Comparison of ENCODE assay signal across 8 cellular contexts in the genomic region with DNA sequence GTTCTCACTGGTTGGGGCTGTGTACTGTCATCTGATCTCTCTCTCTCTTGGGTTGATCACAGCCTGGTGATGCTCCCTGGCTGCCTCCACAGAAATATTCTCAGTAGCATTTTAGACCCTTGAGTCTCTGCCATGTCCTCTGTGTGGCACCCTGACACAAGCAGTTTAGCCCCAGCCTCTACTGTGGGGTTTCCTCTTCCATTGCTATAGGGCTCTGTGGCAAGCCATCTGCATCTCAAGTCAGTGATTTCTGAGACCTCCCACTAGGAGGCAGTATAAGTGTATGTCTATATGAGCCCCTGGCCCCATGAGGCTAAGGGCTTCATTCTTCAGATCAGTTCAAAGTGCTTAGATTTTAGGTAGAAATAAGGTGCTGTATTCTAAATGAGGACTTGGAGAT. TPM values are rescaled to one million over a fixed set of nuclear protein-coding genes. Genes with fewer than 3 reads are reported as not detected.
A peak's percentile ranks its signal among the peaks of the same experiment; 100 is the strongest.
DNase-seq lines count a peak whose midpoint lies in the region; ATAC-seq and TF ChIP-seq lines count a peak whose summit lies in the region.

No MANE protein-coding gene starts in this region.

- no peak overlapping the region for H3K27ac Mint-ChIP-seq in activated T-cell treated with anti-CD3 and anti-CD28 coated beads, Interleukin-2, amount 50 U/mL, for 72 hours

- no peak overlapping the region for H3K4me3 ChIP-seq in epithelial cell of esophagus (ENCODE audit: low read length)
- H3K4me3 ChIP-seq in Peyer's patch: no peak overlapping the region

- H3K9me3 Mint-ChIP-seq in activated T-cell treated with anti-CD3 and anti-CD28 coated beads, Interleukin-2, amount 50 U/mL, for 72 hours: no peaks in the 10 kb centered on the region

- DNase-seq in activated T-cell treated with anti-CD3 and anti-CD28 coated beads, Interleukin-2, amount 50 U/mL, for 72 hours: peak in 1 of 2 donors; percentile 16
- DNase-seq in activated T-cell treated with anti-CD3 and anti-CD28 coated beads, Interleukin-2, amount 50 U/mL, for 1 hour: no peak
- peak; percentile 63 for DNase-seq in NCI-H69 (lab: John Stamatoyannopoulos, UW)
- peak; percentile 64 for DNase-seq in epithelial cell of esophagus (ENCODE audit: low read depth)
- peak; percentile 28 for DNase-seq in renal cortical epithelial cell (ENCODE audit: low read depth)
- DNase-seq in Peyer's patch: no peak
- no peak for DNase-seq in activated CD4-positive, CD25-positive, alpha-beta regulatory T cell (lab: John Stamatoyannopoulos, UW)

- H3K4me1 ChIP-seq in Peyer's patch: no peaks in the 10 kb centered on the region

- H3K9me3 ChIP-seq in Peyer's patch: no peaks in the 10 kb centered on the region

- no peak overlapping the region for H3K27ac ChIP-seq in Peyer's patch

- H3K36me3 ChIP-seq in Peyer's patch: no peaks in the 10 kb centered on the region

- no peaks in the 10 kb centered on the region for H3K36me3 Mint-ChIP-seq in activated T-cell treated with anti-CD3 and anti-CD28 coated beads, Interleukin-2, amount 50 U/mL, for 72 hours (ENCODE audit: insufficient read depth in 2 of 2)

- ATAC-seq in activated T-cell treated with anti-CD3 and anti-CD28 coated beads, Interleukin-2, amount 50 U/mL, for 72 hours (replicated peaks in 1 of 2): peak; percentile 37 to 54
- ATAC-seq in HG03103 (IDR thresholded peaks at IDR 0.05; ENCODE audit: low read depth, unreplicated experiment): peak; percentile 71

- peaks cover 7% of the 10 kb centered on the region for H3K27me3 Mint-ChIP-seq in activated T-cell treated with anti-CD3 and anti-CD28 coated beads, Interleukin-2, amount 50 U/mL, for 72 hours (ENCODE audit: low read depth)

- TF ChIP-seq CTCF in epithelial cell of esophagus (IDR thresholded peaks at IDR 0.05; ENCODE audit: insufficient read depth, low read depth, low read length, missing control alignments): peak; percentile 53
- peak in 3 of 6 experiments; percentile 28 to 29 (median 29) for TF ChIP-seq CTCF in Peyer's patch (IDR thresholded peaks at IDR 0.05)

- no peak overlapping the region for H3K4me3 Mint-ChIP-seq in activated T-cell treated with anti-CD3 and anti-CD28 coated beads, Interleukin-2, amount 50 U/mL, for 72 hours

- no peaks in the 10 kb centered on the region for H3K4me1 Mint-ChIP-seq in activated T-cell treated with anti-CD3 and anti-CD28 coated beads, Interleukin-2, amount 50 U/mL, for 72 hours (ENCODE audit: low read depth)

- no peaks in the 10 kb centered on the region for H3K27me3 ChIP-seq in Peyer's patch

- TF ChIP-seq POLR2A in Peyer's patch (IDR thresholded peaks at IDR 0.05): no peak

RNA-seq across cellular contexts. Expression of gene PLAAT1, which starts 50.6 kb away (rescaled TPM):
- not detected for total RNA-seq in activated T-cell treated with anti-CD3 and anti-CD28 coated beads, Interleukin-2, amount 50 U/mL, for 72 hours
- total RNA-seq in renal cortical epithelial cell: 0.20 and 0.69 TPM in 2 replicates
- not detected for total RNA-seq in Peyer's patch

Comparison
In these comparisons a context has a peak if more than half of its experiments do, and no peak if none do; other contexts are left out.
1. DNase-seq: peak in NCI-H69 (single experiment), epithelial cell of esophagus (single experiment) and renal cortical epithelial cell (single experiment); none in activated T-cell treated with anti-CD3 and anti-CD28 coated beads, Interleukin-2, amount 50 U/mL, for 1 hour (single experiment), Peyer's patch (0 of 3) and activated CD4-positive, CD25-positive, alpha-beta regulatory T cell (0 of 4).